Comparison of ENCODE assay signal across 9 cellular contexts in genomic region chr7:137981668-137982067, GRCh38. TPM values are rescaled to one million over a fixed set of nuclear protein-coding genes. Genes with fewer than 3 reads are reported as not detected.
DNase-seq lines count a peak whose midpoint lies in the region; ATAC-seq and TF ChIP-seq lines count a peak whose summit lies in the region.
"Had no signal": no experiment of that assay in that cellular context is flagged by ENCODE, and none has a peak within 500 bp of the region (broad histone marks: within the 10 kb centered on the region; RNA-seq: fewer than 3 reads in every experiment).

No MANE protein-coding gene starts in this region.

- H3K36me3 ChIP-seq in SJSA1 (peaks cover 18% of the 10 kb centered on the region), tibial artery (peaks cover 0 to 3% (median 0%) of the 10 kb centered on the region in 3 donors)

- H3K27ac ChIP-seq in SJSA1, result peak overlapping the region; percentile 68
- H3K27ac ChIP-seq in tibial artery, result peak overlapping the region; percentile 86 to 96

- TF ChIP-seq CTCF in tibial artery (IDR thresholded peaks at IDR 0.05), result no peak

- peaks cover 61% of the 10 kb centered on the region for H3K4me1 ChIP-seq in SJSA1 (replicated peaks)
- H3K4me1 ChIP-seq in tibial artery, result peaks cover 4 to 100% (median 92%) of the 10 kb centered on the region in 4 donors

- H3K4me3 ChIP-seq in SJSA1 (no peak overlapping the region), tibial artery (no peak overlapping the region)

- DNase-seq in SJSA1 (ENCODE audit: low read depth in 1 of 2, low spot score in 2 of 2), result no peak
- no peak for DNase-seq in tibial artery
- no peak for DNase-seq in epidermal melanocyte (ENCODE audit: insufficient read length, low spot score)
- DNase-seq in H4 (ENCODE audit: low spot score), result no peak
- no peak for DNase-seq in left colon
- DNase-seq: stimulated activated CD4-positive, alpha-beta T cell treated with anti-CD3 and anti-CD28 coated beads, Interleukin-2, amount 100 ng/mL, for 48 hours had no signal

- H3K27me3 ChIP-seq in SJSA1 (replicated peaks), result no peaks in the 10 kb centered on the region
- H3K27me3 ChIP-seq in tibial artery, result no peaks in the 10 kb centered on the region

- H3K9me3 ChIP-seq in SJSA1 (replicated peaks), result 0 out of 2 replicates have a peak, but pooled peaks cover 2% of the 10 kb centered on the region
- no peaks in the 10 kb centered on the region for H3K9me3 ChIP-seq in tibial artery

- ATAC-seq in HG02884 (IDR thresholded peaks at IDR 0.05; ENCODE audit: unreplicated experiment) (peak; percentile 54), left colon (no peak)
- ATAC-seq: HepG2 had no signal

- TF ChIP-seq POLR2A in GM19099 (IDR thresholded peaks at IDR 0.05; ENCODE audit: extremely low read depth, insufficient read length, low read depth), result peak; percentile 15

- intact Hi-C loops in tibial artery (cut with DNase I; ENCODE audit: low total_unique reads) (no loop called here), left colon (cut with DNase I, micrococcal nuclease) (no loop called here)

RNA-seq across cellular contexts. Expression of gene CREB3L2, which starts 20.2 kb away (rescaled TPM):
- total RNA-seq in SJSA1 (2014; rRNA removed; shearing (Covaris generic)), result 9.8 and 16.0 TPM in 2 replicates
- total RNA-seq in H4 (2014; rRNA removed; shearing (Covaris generic)), result 13.0 and 18.0 TPM in 2 replicates
- total RNA-seq in left colon, result 10 to 100 TPM; 39.2 to 41.5 TPM
